ENCODE assay signal across 30 cellular contexts in the genomic region with DNA sequence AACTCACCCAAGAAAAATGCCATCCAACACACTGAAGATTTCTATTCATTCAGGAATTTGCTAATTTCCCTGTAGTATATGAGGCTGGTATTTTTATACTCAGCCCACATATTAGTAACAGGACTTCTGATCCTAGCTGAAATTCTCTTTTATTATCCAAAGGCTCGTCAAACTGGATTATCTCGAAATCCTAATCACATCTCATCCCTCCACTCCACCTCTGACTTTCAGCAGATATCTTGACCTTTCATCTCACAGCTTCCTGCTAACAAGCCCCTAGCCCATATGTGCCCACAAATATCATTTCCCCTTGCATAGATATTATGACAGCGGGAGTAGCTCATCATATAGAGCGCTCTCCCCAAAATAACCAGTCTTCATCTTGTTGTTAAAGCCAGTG.
"Had no signal": no experiment of that assay in that cellular context is flagged by ENCODE, and none has a peak within 500 bp of the region (broad histone marks: within the 10 kb centered on the region; RNA-seq: fewer than 3 reads in every experiment).

No MANE protein-coding gene starts in this region.

- H3K9me3 ChIP-seq: ascending aorta had no signal

- H3K27me3 ChIP-seq: ascending aorta, brain microvascular endothelial cell had no signal

- H3K9me3 Mint-ChIP-seq: activated CD4-positive, alpha-beta memory T cell treated with anti-CD3 and anti-CD28 coated beads for 36 hours; activated CD4-positive, alpha-beta T cell treated with anti-CD3 and anti-CD28 coated beads, Interleukin-2, amount 10 ng/mL, durations not matched to agents 24 days and 14 days; activated naive CD4-positive, alpha-beta T cell treated with anti-CD3 and anti-CD28 coated beads for 36 hours; activated naive CD4-positive, alpha-beta T cell treated with anti-CD3 and anti-CD28 coated beads, Interleukin-2, amount 50 U/mL, for 24 hours; activated naive CD8-positive, alpha-beta T cell treated with anti-CD3 and anti-CD28 coated beads for 36 hours; activated naive CD8-positive, alpha-beta T cell treated with anti-CD3 and anti-CD28 coated beads, Interleukin-2, amount 50 U/mL, for 24 hours; activated T-helper 1 cell treated with anti-CD3 and anti-CD28 coated beads, Interleukin-12 subunit alpha, Interleukin-12 subunit beta, Interleukin-2, Interleukin-4 antibody, amounts not matched to agents 30 ng/mL and 10 ng/mL and 1 ng/mL, durations not matched to agents 14 hours and 24 hours and 36 hours; activated T-helper 2 cell treated with anti-CD3 and anti-CD28 coated beads, Interferon-gamma antibody, Interleukin-2, Interleukin-4, amounts not matched to agents 10 μg/mL and 5 μg/mL and 100 μg/mL, durations not matched to agents 14 hours and 24 hours and 36 hours; dendritic cell treated with granulocyte-macrophage colony-stimulating factor and Interleukin-4, amounts not matched to agents 40 ng/mL and 50 ng/mL, for 4 days had no signal

- H3K27ac ChIP-seq: ascending aorta, brain microvascular endothelial cell, coronary artery, dorsolateral prefrontal cortex, epithelial cell of prostate had no signal

- H3K27me3 Mint-ChIP-seq: activated CD4-positive, alpha-beta T cell treated with anti-CD3 and anti-CD28 coated beads, Interleukin-2, amount 10 ng/mL, durations not matched to agents 24 days and 14 days; activated CD8-positive, alpha-beta memory T cell treated with anti-CD3 and anti-CD28 coated beads, Interleukin-2, amount 10 ng/mL, durations not matched to agents 7 days and 5 days; activated naive CD8-positive, alpha-beta T cell treated with anti-CD3 and anti-CD28 coated beads, Interleukin-2, amount 50 U/mL, for 24 hours; central memory CD8-positive, alpha-beta T cell; dendritic cell treated with granulocyte-macrophage colony-stimulating factor and Interleukin-4, amounts not matched to agents 40 ng/mL and 50 ng/mL, for 4 days; effector memory CD8-positive, alpha-beta T cell had no signal

- FAIRE-seq: bronchial epithelial cell, frontal cortex had no signal

- DNase-seq: activated CD4-positive, alpha-beta memory T cell treated with anti-CD3 and anti-CD28 coated beads for 36 hours; activated CD4-positive, alpha-beta T cell treated with anti-CD3 and anti-CD28 coated beads for 36 hours; activated CD4-positive, alpha-beta T cell treated with anti-CD3 and anti-CD28 coated beads, Interleukin-2, amount 10 ng/mL, durations not matched to agents 24 days and 14 days; activated CD4-positive, CD25-positive, alpha-beta regulatory T cell; activated CD4-positive, CD25-positive, alpha-beta regulatory T cell treated with anti-CD3 and anti-CD28 coated beads, Interleukin-2, amount 50 U/mL, for 72 hours; activated CD8-positive, alpha-beta memory T cell treated with anti-CD3 and anti-CD28 coated beads, Interleukin-2, amount 10 ng/mL, durations not matched to agents 7 days and 5 days; activated CD8-positive, alpha-beta memory T cell treated with anti-CD3 and anti-CD28 coated beads, Interleukin-2, amount 50 U/mL, for 4 hours; activated CD8-positive, alpha-beta T cell treated with anti-CD3 and anti-CD28 coated beads, Interleukin-2, amount 10 ng/mL, durations not matched to agents 7 days and 5 days; activated effector memory CD4-positive, alpha-beta T cell treated with anti-CD3 and anti-CD28 coated beads, Interleukin-2, amount 50 U/mL, for 16 hours; activated naive CD4-positive, alpha-beta T cell treated with anti-CD3 and anti-CD28 coated beads for 36 hours; activated naive CD8-positive, alpha-beta T cell treated with anti-CD3 and anti-CD28 coated beads for 36 hours; activated naive CD8-positive, alpha-beta T cell treated with anti-CD3 and anti-CD28 coated beads, Interleukin-2, amount 50 U/mL, for 24 hours; activated T-cell treated with anti-CD3 and anti-CD28 coated beads, Interleukin-2, amount 50 U/mL, for 1 hour; activated T-cell treated with anti-CD3 and anti-CD28 coated beads, Interleukin-2, amount 50 U/mL, for 48 hours; brain microvascular endothelial cell; dorsolateral prefrontal cortex; effector memory CD8-positive, alpha-beta T cell; foreskin fibroblast; head of caudate nucleus; T-helper 2 cell had no signal

- H3K27ac Mint-ChIP-seq: activated CD4-positive, alpha-beta memory T cell treated with anti-CD3 and anti-CD28 coated beads for 36 hours; activated CD4-positive, alpha-beta T cell treated with anti-CD3 and anti-CD28 coated beads for 36 hours; activated CD4-positive, alpha-beta T cell treated with anti-CD3 and anti-CD28 coated beads, Interleukin-2, amount 10 ng/mL, durations not matched to agents 24 days and 14 days; activated CD8-positive, alpha-beta memory T cell treated with anti-CD3 and anti-CD28 coated beads, Interleukin-2, amount 10 ng/mL, durations not matched to agents 7 days and 5 days; activated CD8-positive, alpha-beta T cell treated with anti-CD3 and anti-CD28 coated beads, Interleukin-2, amount 10 ng/mL, durations not matched to agents 7 days and 5 days; activated naive CD4-positive, alpha-beta T cell treated with anti-CD3 and anti-CD28 coated beads for 36 hours; activated naive CD4-positive, alpha-beta T cell treated with anti-CD3 and anti-CD28 coated beads, Interleukin-2, amount 50 U/mL, for 24 hours; activated naive CD8-positive, alpha-beta T cell treated with anti-CD3 and anti-CD28 coated beads for 36 hours; activated naive CD8-positive, alpha-beta T cell treated with anti-CD3 and anti-CD28 coated beads, Interleukin-2, amount 50 U/mL, for 24 hours; activated T-helper 1 cell treated with anti-CD3 and anti-CD28 coated beads, Interleukin-12 subunit alpha, Interleukin-12 subunit beta, Interleukin-2, Interleukin-4 antibody, amounts not matched to agents 30 ng/mL and 10 ng/mL and 1 ng/mL, durations not matched to agents 14 hours and 24 hours and 36 hours; activated T-helper 2 cell treated with anti-CD3 and anti-CD28 coated beads, Interferon-gamma antibody, Interleukin-2, Interleukin-4, amounts not matched to agents 10 μg/mL and 5 μg/mL and 100 μg/mL, durations not matched to agents 14 hours and 24 hours and 36 hours; dendritic cell treated with granulocyte-macrophage colony-stimulating factor and Interleukin-4, amounts not matched to agents 40 ng/mL and 50 ng/mL, for 4 days; effector memory CD8-positive, alpha-beta T cell had no signal

- H3K36me3 Mint-ChIP-seq: activated CD4-positive, alpha-beta memory T cell treated with anti-CD3 and anti-CD28 coated beads for 36 hours; activated CD8-positive, alpha-beta memory T cell treated with anti-CD3 and anti-CD28 coated beads, Interleukin-2, amount 10 ng/mL, durations not matched to agents 7 days and 5 days; activated naive CD4-positive, alpha-beta T cell treated with anti-CD3 and anti-CD28 coated beads, Interleukin-2, amount 50 U/mL, for 24 hours; activated naive CD8-positive, alpha-beta T cell treated with anti-CD3 and anti-CD28 coated beads for 36 hours had no signal

- H3K4me3 ChIP-seq: ascending aorta, coronary artery, dorsolateral prefrontal cortex had no signal

- H3K4me1 Mint-ChIP-seq: activated CD4-positive, alpha-beta T cell treated with anti-CD3 and anti-CD28 coated beads for 36 hours; activated CD4-positive, alpha-beta T cell treated with anti-CD3 and anti-CD28 coated beads, Interleukin-2, amount 10 ng/mL, durations not matched to agents 24 days and 14 days; activated CD8-positive, alpha-beta memory T cell treated with anti-CD3 and anti-CD28 coated beads, Interleukin-2, amount 10 ng/mL, durations not matched to agents 7 days and 5 days; activated naive CD4-positive, alpha-beta T cell treated with anti-CD3 and anti-CD28 coated beads, Interleukin-2, amount 50 U/mL, for 24 hours; activated naive CD8-positive, alpha-beta T cell treated with anti-CD3 and anti-CD28 coated beads for 36 hours; activated naive CD8-positive, alpha-beta T cell treated with anti-CD3 and anti-CD28 coated beads, Interleukin-2, amount 50 U/mL, for 24 hours; central memory CD8-positive, alpha-beta T cell had no signal

- H3K4me3 Mint-ChIP-seq: activated CD4-positive, alpha-beta memory T cell treated with anti-CD3 and anti-CD28 coated beads for 36 hours; activated CD4-positive, alpha-beta T cell treated with anti-CD3 and anti-CD28 coated beads for 36 hours; activated CD4-positive, alpha-beta T cell treated with anti-CD3 and anti-CD28 coated beads, Interleukin-2, amount 10 ng/mL, durations not matched to agents 24 days and 14 days; activated CD8-positive, alpha-beta memory T cell treated with anti-CD3 and anti-CD28 coated beads, Interleukin-2, amount 10 ng/mL, durations not matched to agents 7 days and 5 days; activated CD8-positive, alpha-beta T cell treated with anti-CD3 and anti-CD28 coated beads, Interleukin-2, amount 10 ng/mL, durations not matched to agents 7 days and 5 days; activated naive CD4-positive, alpha-beta T cell treated with anti-CD3 and anti-CD28 coated beads for 36 hours; activated naive CD4-positive, alpha-beta T cell treated with anti-CD3 and anti-CD28 coated beads, Interleukin-2, amount 50 U/mL, for 24 hours; activated naive CD8-positive, alpha-beta T cell treated with anti-CD3 and anti-CD28 coated beads for 36 hours; activated naive CD8-positive, alpha-beta T cell treated with anti-CD3 and anti-CD28 coated beads, Interleukin-2, amount 50 U/mL, for 24 hours; activated T-helper 1 cell treated with anti-CD3 and anti-CD28 coated beads, Interleukin-12 subunit alpha, Interleukin-12 subunit beta, Interleukin-2, Interleukin-4 antibody, amounts not matched to agents 30 ng/mL and 10 ng/mL and 1 ng/mL, durations not matched to agents 14 hours and 24 hours and 36 hours; central memory CD8-positive, alpha-beta T cell; dendritic cell treated with granulocyte-macrophage colony-stimulating factor and Interleukin-4, amounts not matched to agents 40 ng/mL and 50 ng/mL, for 4 days; effector memory CD8-positive, alpha-beta T cell had no signal

- H3K36me3 ChIP-seq: ascending aorta, brain microvascular endothelial cell had no signal

- H3K4me1 ChIP-seq: ascending aorta had no signal
